ENCODE assay signal across 1 cellular context in the genomic region with DNA sequence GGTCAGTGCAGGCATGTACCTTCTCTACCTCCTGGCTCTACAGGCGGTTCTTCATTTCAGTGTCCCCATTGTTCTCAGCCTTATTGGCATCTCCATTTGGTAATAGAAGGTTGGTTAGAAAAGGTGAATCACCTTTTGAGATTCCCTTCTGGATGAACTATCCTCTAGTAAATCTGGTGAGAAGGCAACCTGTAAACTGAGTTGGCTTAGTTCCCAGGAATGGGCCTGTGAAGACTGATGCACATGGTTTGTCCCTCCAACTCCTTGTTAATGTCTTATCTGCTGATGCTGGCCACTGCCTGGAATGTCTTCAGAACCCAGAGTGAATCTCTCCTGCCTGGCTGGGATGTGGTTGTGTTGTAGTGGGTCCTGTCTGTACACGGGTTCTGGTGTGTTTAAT.
A peak's percentile ranks its signal among the peaks of the same experiment; 100 is the strongest.
TF ChIP-seq lines count a peak whose summit lies in the region.

No MANE protein-coding gene starts in this region.

TF ChIP-seq in K562, 482 proteins besides CTCF, POLR2A, EP300 and RAD21 (continued from another document):
- TF ChIP-seq PRDM10 (IDR thresholded peaks at IDR 0.05; ENCODE audit: partially characterized antibody) (peak; percentile 20), ZBTB8A (IDR thresholded peaks at IDR 0.05; ENCODE audit: partially characterized antibody) (no peak), RERE (CRISPR knock-in tag; IDR thresholded peaks at IDR 0.05; ENCODE audit: borderline replicate concordance) (no peak), RAD51 (IDR thresholded peaks at IDR 0.05; ENCODE audit: borderline replicate concordance, low read depth) (no peak), TAL1 (IDR thresholded peaks at IDR 0.05) (no peak), ZNF354B (CRISPR knock-in tag; IDR thresholded peaks at IDR 0.05) (no peak), ZFPM2 (CRISPR knock-in tag; IDR thresholded peaks at IDR 0.05) (no peak)
- TF ChIP-seq, protein P1, sequence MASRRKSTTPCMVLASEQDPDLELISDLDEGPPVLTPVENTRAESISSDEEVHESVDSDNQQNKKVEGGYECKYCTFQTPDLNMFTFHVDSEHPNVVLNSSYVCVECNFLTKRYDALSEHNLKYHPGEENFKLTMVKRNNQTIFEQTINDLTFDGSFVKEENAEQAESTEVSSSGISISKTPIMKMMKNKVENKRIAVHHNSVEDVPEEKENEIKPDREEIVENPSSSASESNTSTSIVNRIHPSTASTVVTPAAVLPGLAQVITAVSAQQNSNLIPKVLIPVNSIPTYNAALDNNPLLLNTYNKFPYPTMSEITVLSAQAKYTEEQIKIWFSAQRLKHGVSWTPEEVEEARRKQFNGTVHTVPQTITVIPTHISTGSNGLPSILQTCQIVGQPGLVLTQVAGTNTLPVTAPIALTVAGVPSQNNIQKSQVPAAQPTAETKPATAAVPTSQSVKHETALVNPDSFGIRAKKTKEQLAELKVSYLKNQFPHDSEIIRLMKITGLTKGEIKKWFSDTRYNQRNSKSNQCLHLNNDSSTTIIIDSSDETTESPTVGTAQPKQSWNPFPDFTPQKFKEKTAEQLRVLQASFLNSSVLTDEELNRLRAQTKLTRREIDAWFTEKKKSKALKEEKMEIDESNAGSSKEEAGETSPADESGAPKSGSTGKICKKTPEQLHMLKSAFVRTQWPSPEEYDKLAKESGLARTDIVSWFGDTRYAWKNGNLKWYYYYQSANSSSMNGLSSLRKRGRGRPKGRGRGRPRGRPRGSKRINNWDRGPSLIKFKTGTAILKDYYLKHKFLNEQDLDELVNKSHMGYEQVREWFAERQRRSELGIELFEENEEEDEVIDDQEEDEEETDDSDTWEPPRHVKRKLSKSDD (conservative IDR thresholded peaks at IDR 0.05; ENCODE audit: low read length): no peak
- TF ChIP-seq, protein P2, sequence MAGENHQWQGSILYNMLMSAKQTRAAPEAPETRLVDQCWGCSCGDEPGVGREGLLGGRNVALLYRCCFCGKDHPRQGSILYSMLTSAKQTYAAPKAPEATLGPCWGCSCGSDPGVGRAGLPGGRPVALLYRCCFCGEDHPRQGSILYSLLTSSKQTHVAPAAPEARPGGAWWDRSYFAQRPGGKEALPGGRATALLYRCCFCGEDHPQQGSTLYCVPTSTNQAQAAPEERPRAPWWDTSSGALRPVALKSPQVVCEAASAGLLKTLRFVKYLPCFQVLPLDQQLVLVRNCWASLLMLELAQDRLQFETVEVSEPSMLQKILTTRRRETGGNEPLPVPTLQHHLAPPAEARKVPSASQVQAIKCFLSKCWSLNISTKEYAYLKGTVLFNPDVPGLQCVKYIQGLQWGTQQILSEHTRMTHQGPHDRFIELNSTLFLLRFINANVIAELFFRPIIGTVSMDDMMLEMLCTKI (IDR thresholded peaks at IDR 0.05; ENCODE audit: partially characterized antibody): no peak
- TF ChIP-seq, protein P3, sequence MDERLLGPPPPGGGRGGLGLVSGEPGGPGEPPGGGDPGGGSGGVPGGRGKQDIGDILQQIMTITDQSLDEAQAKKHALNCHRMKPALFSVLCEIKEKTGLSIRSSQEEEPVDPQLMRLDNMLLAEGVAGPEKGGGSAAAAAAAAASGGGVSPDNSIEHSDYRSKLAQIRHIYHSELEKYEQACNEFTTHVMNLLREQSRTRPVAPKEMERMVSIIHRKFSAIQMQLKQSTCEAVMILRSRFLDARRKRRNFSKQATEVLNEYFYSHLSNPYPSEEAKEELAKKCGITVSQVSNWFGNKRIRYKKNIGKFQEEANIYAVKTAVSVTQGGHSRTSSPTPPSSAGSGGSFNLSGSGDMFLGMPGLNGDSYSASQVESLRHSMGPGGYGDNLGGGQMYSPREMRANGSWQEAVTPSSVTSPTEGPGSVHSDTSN (CRISPR knock-in tag; IDR thresholded peaks at IDR 0.05; ENCODE audit: low read depth): no peak
- TF ChIP-seq, protein P3 (tag; conservative IDR thresholded peaks at IDR 0.05; ENCODE audit: low read depth): no peak
